19 cellular contexts compared by ENCODE assay signal in genomic region chr9:89009049-89009840, GRCh38. TPM values are rescaled to one million over a fixed set of nuclear protein-coding genes. Genes with fewer than 3 reads are reported as not detected.
DNase-seq lines count a peak whose midpoint lies in the region; ATAC-seq and TF ChIP-seq lines count a peak whose summit lies in the region.
"Had no signal": no experiment of that assay in that cellular context is flagged by ENCODE, and none has a peak within 500 bp of the region (broad histone marks: within the 10 kb centered on the region; RNA-seq: fewer than 3 reads in every experiment).

No MANE protein-coding gene starts in this region.

- peak overlapping the region; percentile 49 for H3K4me2 ChIP-seq in smooth muscle cell

- no peaks in the 10 kb centered on the region for H3K27me3 ChIP-seq in esophagus muscularis mucosa
- no peaks in the 10 kb centered on the region for H3K27me3 ChIP-seq in smooth muscle cell (ENCODE audit: low read depth)
- H3K27me3 ChIP-seq: vagina had no signal

- peak overlapping the region; percentile 43 for H3K27ac ChIP-seq in SK-N-MC
- H3K27ac ChIP-seq in esophagus muscularis mucosa (replicated peaks in 1 of 4): no peak overlapping the region
- H3K27ac ChIP-seq in smooth muscle cell (ENCODE audit: low read depth): no peak overlapping the region
- H3K27ac ChIP-seq: vagina had no signal

- no peak overlapping the region for H3K9ac ChIP-seq in SK-N-MC (ENCODE audit: insufficient read length)
- H3K9ac ChIP-seq in smooth muscle cell (ENCODE audit: low read depth): no peak overlapping the region

- peaks cover 7% of the 10 kb centered on the region for H3K79me2 ChIP-seq in smooth muscle cell (ENCODE audit: low read depth)

- H3K9me3 ChIP-seq in SK-N-MC (ENCODE audit: low read depth, low read length): no peaks in the 10 kb centered on the region
- no peaks in the 10 kb centered on the region for H3K9me3 ChIP-seq in esophagus muscularis mucosa
- H3K9me3 ChIP-seq in smooth muscle cell (replicated peaks; ENCODE audit: low read depth): no peaks in the 10 kb centered on the region
- H3K9me3 ChIP-seq: vagina had no signal

- ATAC-seq in left cardiac atrium (no peak), GM21526 (IDR thresholded peaks at IDR 0.05; ENCODE audit: low FRiP score, unreplicated experiment) (no peak)
- ATAC-seq: activated T-cell treated with anti-CD3 and anti-CD28 coated beads, Interleukin-2, amount 50 U/mL, for 4 hours; stimulated activated naive CD8-positive, alpha-beta T cell treated with anti-CD3 and anti-CD28 coated beads, Interleukin-15, amount 100 ng/mL, for 72 hours had no signal

- H3K4me1 ChIP-seq in esophagus muscularis mucosa (peaks cover 4 to 37% (median 27%) of the 10 kb centered on the region in 4 donors), smooth muscle cell (ENCODE audit: low read depth) (no peaks in the 10 kb centered on the region)

- peaks cover 6% of the 10 kb centered on the region for H3F3A ChIP-seq in smooth muscle cell (ENCODE audit: low read depth)

- no peak for TF ChIP-seq POLR2A in esophagus muscularis mucosa (IDR thresholded peaks at IDR 0.05; ENCODE audit: low read depth)

- H2AFZ ChIP-seq in smooth muscle cell (ENCODE audit: low read depth): no peak overlapping the region

- peak; percentile 15 for DNase-seq in cardiac septum (ENCODE audit: low spot score)
- no peak for DNase-seq in left cardiac atrium
- DNase-seq in SK-N-MC (ENCODE audit: low read depth, low spot score): no peak
- peak; percentile 89 for DNase-seq in esophagus muscularis mucosa (ENCODE audit: extremely low spot score)
- DNase-seq in smooth muscle cell (lab: John Stamatoyannopoulos, UW; ENCODE audit: unreplicated experiment): no peak
- DNase-seq in NCI-H82 treated with DMSO at 0.1 percent for 48 hours (lab: John Stamatoyannopoulos, UW; ENCODE audit: unreplicated experiment): no peak
- DNase-seq in superior temporal gyrus (ENCODE audit: extremely low spot score): no peak
- DNase-seq: activated T-cell treated with anti-CD3 and anti-CD28 coated beads, Interleukin-2, amount 50 U/mL, for 4 hours; CD8-positive, alpha-beta memory T cell; cerebellar nuclear complex; glutamatergic neuron; immature natural killer cell; NCI-H1694 treated with DMSO at 0.1 percent for 48 hours; NCI-H226; nephron progenitor cell; stimulated activated naive CD8-positive, alpha-beta T cell treated with anti-CD3 and anti-CD28 coated beads, Interleukin-15, amount 100 ng/mL, for 72 hours had no signal

- H3K36me3 ChIP-seq in SK-N-MC (ENCODE audit: insufficient read depth, low read length) (no peaks in the 10 kb centered on the region), esophagus muscularis mucosa (peaks cover 0 to 19% (median 8%) of the 10 kb centered on the region in 4 donors), smooth muscle cell (ENCODE audit: low read depth) (no peaks in the 10 kb centered on the region)

- intact Hi-C loops in cardiac septum (cut with DNase I) (no loop called here), left cardiac atrium (cut with DNase I) (no loop called here), esophagus muscularis mucosa (cut with DNase I) (loop anchor here (10.0 kb wide), 1 partner anchor 276 kb away; no protein-coding TSS in a partner anchor)

- H4K20me1 ChIP-seq in smooth muscle cell (ENCODE audit: low read depth): peaks cover 24% of the 10 kb centered on the region

- peak in 1 of 3 experiments; percentile 10 for TF ChIP-seq CTCF in esophagus muscularis mucosa (IDR thresholded peaks at IDR 0.05)
- TF ChIP-seq CTCF in smooth muscle cell (IDR thresholded peaks at IDR 0.05; ENCODE audit: borderline replicate concordance, insufficient read depth, poor library complexity, severe bottlenecking): peak; percentile 18

- no peak overlapping the region; the same call in 1 of the 2 replicates for H3K4me3 ChIP-seq in SK-N-MC
- H3K4me3 ChIP-seq in esophagus muscularis mucosa: no peak overlapping the region
- no peak overlapping the region for H3K4me3 ChIP-seq in smooth muscle cell
- H3K4me3 ChIP-seq: vagina had no signal

- WGBS in esophagus muscularis mucosa: 92% methylated on average over 15 of the region's 15 CpGs
- 90% methylated on average over 15 of the region's 15 CpGs for WGBS in smooth muscle cell (ENCODE audit: low lambda C conversion rate)

- no peak for TF ChIP-seq EP300 in esophagus muscularis mucosa (IDR thresholded peaks at IDR 0.05)

RNA-seq across cellular contexts. Expression of gene S1PR3, which starts 18.0 kb away (rescaled TPM):
- total RNA-seq in cardiac septum (9.9 TPM), left cardiac atrium (10 to 100 TPM; 24.4 to 25.3 TPM), esophagus muscularis mucosa (100 to 1,000 TPM; 184 to 340 (median 223) TPM), smooth muscle cell (245 and 246 TPM in 2 replicates)
- polyA plus RNA-seq in smooth muscle cell: 123 and 184 TPM in 2 replicates
- total RNA-seq: HT-29 had no signal
- polyA plus RNA-seq: CD8-positive, alpha-beta memory T cell had no signal

Comparison
In these comparisons a context has a peak if more than half of its experiments do, and no peak if none do; other contexts are left out.
1. DNase-seq: peak in cardiac septum (single experiment) and esophagus muscularis mucosa (single experiment); none in left cardiac atrium (single experiment), SK-N-MC (single experiment), smooth muscle cell (single experiment), NCI-H82 treated with DMSO at 0.1 percent for 48 hours (single experiment) and superior temporal gyrus (single experiment).